8 cellular contexts compared by ENCODE assay signal in genomic region chr1:14598498-14599172, GRCh38. TPM values are rescaled to one million over a fixed set of nuclear protein-coding genes. Genes with fewer than 3 reads are reported as not detected.
DNase-seq lines count a peak whose midpoint lies in the region; ATAC-seq and TF ChIP-seq lines count a peak whose summit lies in the region.

KAZN (plus strand) TSS chr1:14598685.

- no peak within 1 kb of the TSS for H3K4me3 Mint-ChIP-seq in activated CD4-positive, alpha-beta T cell treated with anti-CD3 and anti-CD28 coated beads, Interleukin-2, amount 10 ng/mL, durations not matched to agents 7 days and 5 days

- TF ChIP-seq CTCF in SK-N-SH (IDR thresholded peaks at IDR 0.05) (no peak), astrocyte of the cerebellum (IDR thresholded peaks at IDR 0.05; ENCODE audit: low read depth, low read length, missing control alignments) (peak; percentile 16), thyroid gland (IDR thresholded peaks at IDR 0.05) (peak in 2 of 6 experiments; percentile 14 to 27), GM10266 (IDR thresholded peaks at IDR 0.05; ENCODE audit: control insufficient read depth, insufficient read depth, low read depth, missing control alignments) (no peak)

- no peaks in the 10 kb centered on the region for H3K9me2 ChIP-seq in SK-N-SH

- no peaks in the 10 kb centered on the region for H3K9me3 ChIP-seq in SK-N-SH
- no peaks in the 10 kb centered on the region for H3K9me3 ChIP-seq in thyroid gland

- no peaks in the 10 kb centered on the region for H3K27me3 ChIP-seq in SK-N-SH (ENCODE audit: insufficient read depth)
- no peaks in the 10 kb centered on the region for H3K27me3 ChIP-seq in thyroid gland

- no peak within 1 kb of the TSS for H3K27ac ChIP-seq in SK-N-SH (ENCODE audit: low read depth in 2 of 2, low read length in 1 of 2)
- peak within 1 kb of the TSS; percentile 68 to 93 (median 80) for H3K27ac ChIP-seq in thyroid gland

- peaks cover 0 to 4% of the 10 kb centered on the region in 2 experiments; a peak in 1 of 4 replicates for H3K4me1 ChIP-seq in SK-N-SH (ENCODE audit: control insufficient read depth in 1 of 2, insufficient read depth in 2 of 2, low read depth in 1 of 2, low read length in 1 of 2)
- peaks cover 8 to 16% of the 10 kb centered on the region in 2 donors for H3K4me1 ChIP-seq in thyroid gland

- CTCF ChIA-PET in SK-N-SH (lab: Yijun Ruan, JAX), result interaction anchor here (0.7 to 3.1 kb wide), 6 partner anchors 11 to 485 kb away, joined by 3 to 12 read pairs (median 3); no protein-coding TSS in a partner anchor
- CTCF ChIA-PET in activated CD4-positive, alpha-beta T cell treated with anti-CD3 and anti-CD28 coated beads, Interleukin-2, amount 10 ng/mL, durations not matched to agents 7 days and 5 days (lab: Charles Lee), result no interaction called here

- peaks cover 48% of the 10 kb centered on the region for H3K27me3 Mint-ChIP-seq in activated CD4-positive, alpha-beta T cell treated with anti-CD3 and anti-CD28 coated beads, Interleukin-2, amount 10 ng/mL, durations not matched to agents 7 days and 5 days

- POLR2A ChIA-PET in SK-N-SH (lab: Yijun Ruan, JAX), result no interaction called here
- POLR2A ChIA-PET in activated CD4-positive, alpha-beta T cell treated with anti-CD3 and anti-CD28 coated beads, Interleukin-2, amount 10 ng/mL, durations not matched to agents 7 days and 5 days (lab: Charles Lee), result no interaction called here

- no peak for TF ChIP-seq RAD21 in SK-N-SH (IDR thresholded peaks at IDR 0.05; ENCODE audit: low read length)

- H2AFZ ChIP-seq in SK-N-SH (ENCODE audit: low read depth), result no peak within 1 kb of the TSS

- in situ Hi-C loops in astrocyte of the cerebellum (cut with HindIII; ENCODE audit: low sequenced_read_pairs), result no loop called here

- no peaks in the 10 kb centered on the region for H3K36me3 Mint-ChIP-seq in activated CD4-positive, alpha-beta T cell treated with anti-CD3 and anti-CD28 coated beads, Interleukin-2, amount 10 ng/mL, durations not matched to agents 7 days and 5 days (ENCODE audit: low read depth)

- DNase-seq in SK-N-SH (peak; percentile 72), astrocyte of the cerebellum (ENCODE audit: low read depth) (no peak), left kidney (ENCODE audit: low read depth, low spot score) (peak; percentile 95), thyroid gland (peak; percentile 83 to 86), GM10266 (ENCODE audit: extremely low spot score) (no peak), hippocampal formation (lab: John Stamatoyannopoulos, UW) (no peak)
- no peak for DNase-seq in activated CD4-positive, alpha-beta T cell treated with anti-CD3 and anti-CD28 coated beads, Interleukin-2, amount 10 ng/mL, durations not matched to agents 7 days and 5 days

- H3K9ac ChIP-seq in SK-N-SH, result no peak within 1 kb of the TSS

- H4K20me1 ChIP-seq in SK-N-SH (ENCODE audit: insufficient read depth), result no peaks in the 10 kb centered on the region

- TF ChIP-seq EP300 in SK-N-SH (IDR thresholded peaks at IDR 0.05; ENCODE audit: borderline replicate concordance in 1 of 2, low read depth in 1 of 2, low read length in 1 of 2), result no peak

- no peaks in the 10 kb centered on the region for H3K79me2 ChIP-seq in SK-N-SH (ENCODE audit: insufficient read depth)

- peak within 1 kb of the TSS in 1 of 2 experiments; percentile 40; a peak in 2 of 4 replicates for H3K4me3 ChIP-seq in SK-N-SH (ENCODE audit: low read depth in 2 of 2, low read length in 1 of 2)
- H3K4me3 ChIP-seq in astrocyte of the cerebellum (ENCODE audit: low read depth, low read length), result peak within 1 kb of the TSS; percentile 69
- H3K4me3 ChIP-seq in thyroid gland (replicated peaks in 1 of 3), result peak within 1 kb of the TSS; percentile 62 to 79 (median 70)

- intact Hi-C loops in thyroid gland (cut with DNase I), result no loop called here

- no peaks in the 10 kb centered on the region for H3K36me3 ChIP-seq in SK-N-SH (replicated peaks in 1 of 2; ENCODE audit: control insufficient read depth in 1 of 2, insufficient read depth in 2 of 2, low read length in 1 of 2)
- no peaks in the 10 kb centered on the region for H3K36me3 ChIP-seq in thyroid gland

- ATAC-seq in SK-N-SH treated with all-trans-retinoic acid at 6 μM for 48 hours, result no peak

- H3K27ac Mint-ChIP-seq in activated CD4-positive, alpha-beta T cell treated with anti-CD3 and anti-CD28 coated beads, Interleukin-2, amount 10 ng/mL, durations not matched to agents 7 days and 5 days, result no peak within 1 kb of the TSS

- H3K9me3 Mint-ChIP-seq in activated CD4-positive, alpha-beta T cell treated with anti-CD3 and anti-CD28 coated beads, Interleukin-2, amount 10 ng/mL, durations not matched to agents 7 days and 5 days, result no peaks in the 10 kb centered on the region

- no peaks in the 10 kb centered on the region for H3K4me1 Mint-ChIP-seq in activated CD4-positive, alpha-beta T cell treated with anti-CD3 and anti-CD28 coated beads, Interleukin-2, amount 10 ng/mL, durations not matched to agents 7 days and 5 days

- TF ChIP-seq POLR2A in thyroid gland (IDR thresholded peaks at IDR 0.05), result peak in 1 of 2 donors; percentile 65

- H3K4me2 ChIP-seq in SK-N-SH, result no peak within 1 kb of the TSS

- WGBS in SK-N-SH (ENCODE audit: low lambda C conversion rate), result 5% methylated on average over 19 of the region's 80 CpGs
- 0 to 1% methylated on average over 27 to 38 of the region's 80 CpGs for WGBS in thyroid gland, 2 donors

- no peaks in the 10 kb centered on the region for H3F3A ChIP-seq in SK-N-SH (replicated peaks; ENCODE audit: insufficient read depth)

TF ChIP-seq in SK-N-SH, 30 proteins besides CTCF, POLR2A, EP300 and RAD21 (continues in another document):
- TF ChIP-seq FOXJ3 (CRISPR knock-in tag; IDR thresholded peaks at IDR 0.05), result no peak
- TF ChIP-seq GABPA (IDR thresholded peaks at IDR 0.05; ENCODE audit: low read depth), result no peak
- TF ChIP-seq TEAD4 (IDR thresholded peaks at IDR 0.05; ENCODE audit: borderline replicate concordance, insufficient read depth), result no peak
- TF ChIP-seq MEF2A (IDR thresholded peaks at IDR 0.05; ENCODE audit: borderline replicate concordance, low read depth), result no peak
- no peak for TF ChIP-seq IRF3 (IDR thresholded peaks at IDR 0.05; ENCODE audit: low read depth, low read length)
- TF ChIP-seq TCF12 (IDR thresholded peaks at IDR 0.05), result no peak
- no peak for TF ChIP-seq USF1 (IDR thresholded peaks at IDR 0.05; ENCODE audit: borderline replicate concordance, low read depth)
- TF ChIP-seq MAX (IDR thresholded peaks at IDR 0.05; ENCODE audit: low read depth), result no peak

TF ChIP-seq in SK-N-SH treated with all-trans-retinoic acid at 6 μM for 48 hours, 23 proteins besides CTCF, POLR2A, EP300 and RAD21 (continues in another document):
- TF ChIP-seq ZC3H10 (CRISPR knock-in tag; IDR thresholded peaks at IDR 0.05), result no peak
- TF ChIP-seq ZFP3 (CRISPR knock-in tag; IDR thresholded peaks at IDR 0.05), result no peak
- TF ChIP-seq TCF4 (CRISPR knock-in tag; IDR thresholded peaks at IDR 0.05; ENCODE audit: borderline replicate concordance), result no peak
- no peak for TF ChIP-seq BACH2 (CRISPR knock-in tag; IDR thresholded peaks at IDR 0.05; ENCODE audit: borderline replicate concordance)
- TF ChIP-seq ZNF8 (CRISPR knock-in tag; IDR thresholded peaks at IDR 0.05), result no peak
- TF ChIP-seq CREB5 (CRISPR knock-in tag; IDR thresholded peaks at IDR 0.05; ENCODE audit: low read depth), result no peak
- no peak for TF ChIP-seq ZFP30 (CRISPR knock-in tag; IDR thresholded peaks at IDR 0.05)
- no peak for TF ChIP-seq SNAI2 (CRISPR knock-in tag; IDR thresholded peaks at IDR 0.05)
- TF ChIP-seq CSRNP3 (CRISPR knock-in tag; IDR thresholded peaks at IDR 0.05), result no peak
- no peak for TF ChIP-seq POU6F1 (CRISPR knock-in tag; IDR thresholded peaks at IDR 0.05; ENCODE audit: borderline replicate concordance, low read depth)
- no peak for TF ChIP-seq OSR1 (CRISPR knock-in tag; IDR thresholded peaks at IDR 0.05)

RNA-seq across cellular contexts. Expression of gene KAZN, which starts in this region (rescaled TPM):
- polyA plus RNA-seq in SK-N-SH (2012; rRNA removed), result 6.8 and 7.7 TPM in 2 replicates
- 5.9 and 6.6 TPM in 2 replicates for polyA plus RNA-seq in SK-N-SH (2012; cell fraction: cytosol; rRNA removed)
- polyA plus RNA-seq in SK-N-SH (2012; cell fraction: nucleus; rRNA removed), result 16.0 and 17.3 TPM in 2 replicates
- 10 to 100 TPM; 14.8 to 28.6 (median 18.2) TPM for total RNA-seq in thyroid gland
- under 1 TPM; 0.21 to 0.22 TPM for total RNA-seq in activated CD4-positive, alpha-beta T cell treated with anti-CD3 and anti-CD28 coated beads, Interleukin-2, amount 10 ng/mL, durations not matched to agents 7 days and 5 days

Comparison
In these comparisons a context has a peak if more than half of its experiments do, and no peak if none do; other contexts are left out.
1. RNA of gene KAZN (total RNA-seq): 14.8 to 28.6 TPM in thyroid gland; 0.21 to 0.22 TPM in activated CD4-positive, alpha-beta T cell treated with anti-CD3 and anti-CD28 coated beads, Interleukin-2, amount 10 ng/mL, durations not matched to agents 7 days and 5 days; every median in the first group is over 10 times any median in the second.
2. DNase-seq: peak in SK-N-SH (single experiment), left kidney (single experiment) and thyroid gland (2 of 2); none in astrocyte of the cerebellum (single experiment), GM10266 (single experiment), activated CD4-positive, alpha-beta T cell treated with anti-CD3 and anti-CD28 coated beads, Interleukin-2, amount 10 ng/mL, durations not matched to agents 7 days and 5 days (single experiment) and hippocampal formation (0 of 2).
3. H3K27ac ChIP-seq: peak in thyroid gland (3 of 3); none in SK-N-SH (0 of 2).